9 cellular contexts compared by ENCODE assay signal in the genomic region with DNA sequence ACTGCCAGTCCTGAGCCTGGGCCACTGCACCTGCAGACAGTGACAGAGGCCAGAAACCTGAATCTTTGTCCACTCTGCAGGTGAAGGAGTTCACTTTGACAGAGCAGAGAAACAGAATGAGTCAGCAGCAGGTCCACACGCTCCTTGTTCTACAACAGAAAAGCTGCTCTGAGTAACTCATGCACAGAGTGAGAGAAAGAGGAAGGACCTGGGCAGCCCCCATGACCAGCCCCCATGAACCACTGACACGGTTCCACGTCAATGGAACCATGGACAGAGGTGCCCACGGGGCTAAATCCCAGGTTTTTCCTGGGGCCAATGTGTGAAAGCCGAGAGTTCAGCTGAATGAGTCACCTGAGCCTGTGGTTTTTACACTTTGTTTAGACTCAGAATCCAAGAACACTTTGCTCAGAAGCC. TPM values are rescaled to one million over a fixed set of nuclear protein-coding genes. Genes with fewer than 3 reads are reported as not detected.
DNase-seq lines count a peak whose midpoint lies in the region; ATAC-seq and TF ChIP-seq lines count a peak whose summit lies in the region.
"Had no signal": no experiment of that assay in that cellular context is flagged by ENCODE, and none has a peak within 500 bp of the region (broad histone marks: within the 10 kb centered on the region; RNA-seq: fewer than 3 reads in every experiment).

No MANE protein-coding gene starts in this region.

- no peak overlapping the region for H3K4me3 Mint-ChIP-seq in neural progenitor cell

- H3K79me2 ChIP-seq in neural progenitor cell (ENCODE audit: low read depth), result no peaks in the 10 kb centered on the region

- no peak overlapping the region for H3K9ac ChIP-seq in neural progenitor cell

- no peaks in the 10 kb centered on the region for H3K27me3 ChIP-seq in neural progenitor cell

- ATAC-seq in GM19452 (IDR thresholded peaks at IDR 0.05; ENCODE audit: unreplicated experiment), result peak; percentile 83
- ATAC-seq in HG03159 (IDR thresholded peaks at IDR 0.05; ENCODE audit: unreplicated experiment), result peak; percentile 95

- no peak overlapping the region for H3K27ac ChIP-seq in neural progenitor cell
- H3K27ac ChIP-seq: lower lobe of right lung had no signal

- H4K20me1 ChIP-seq in neural progenitor cell (ENCODE audit: low read depth), result no peaks in the 10 kb centered on the region

- H3K27ac Mint-ChIP-seq in neural progenitor cell, result no peak overlapping the region

- TF ChIP-seq CTCF in astrocyte of the spinal cord (IDR thresholded peaks at IDR 0.05; ENCODE audit: low read depth, low read length) (no peak), neural progenitor cell (IDR thresholded peaks at IDR 0.05) (no peak)

- H3K9me3 ChIP-seq in neural progenitor cell (ENCODE audit: low read depth), result no peaks in the 10 kb centered on the region
- H3K9me3 ChIP-seq: lower lobe of right lung had no signal

- H2AFZ ChIP-seq in neural progenitor cell (replicated peaks), result no peak overlapping the region

- peaks cover 2% of the 10 kb centered on the region for H3K9me3 Mint-ChIP-seq in neural progenitor cell

- no peak overlapping the region for H3K4me2 ChIP-seq in neural progenitor cell

- H3K27me3 Mint-ChIP-seq in neural progenitor cell (ENCODE audit: insufficient read depth, low read depth), result peaks cover 3% of the 10 kb centered on the region

- H3K36me3 Mint-ChIP-seq in neural progenitor cell, result no peaks in the 10 kb centered on the region

- H3K36me3 ChIP-seq in neural progenitor cell, result no peaks in the 10 kb centered on the region
- H3K36me3 ChIP-seq: lower lobe of right lung had no signal

- no peaks in the 10 kb centered on the region for H3K4me1 ChIP-seq in neural progenitor cell
- H3K4me1 ChIP-seq: lower lobe of right lung had no signal

- DNase-seq in DMS53 (lab: John Stamatoyannopoulos, UW), result peak; percentile 80
- DNase-seq in astrocyte of the spinal cord (ENCODE audit: low read depth, low spot score), result peak; percentile 57
- DNase-seq in dermis blood vessel endothelial cell, result no peak
- DNase-seq in AG20443 (ENCODE audit: low spot score), result no peak
- no peak for DNase-seq in neural progenitor cell (ENCODE audit: low spot score)
- no peak for DNase-seq in cortex of kidney (lab: John Stamatoyannopoulos, UW)
- DNase-seq: lower lobe of right lung had no signal

- no peak overlapping the region for H3K4me3 ChIP-seq in astrocyte of the spinal cord (ENCODE audit: low read depth, low read length)
- H3K4me3 ChIP-seq in neural progenitor cell, result no peak overlapping the region
- H3K4me3 ChIP-seq: lower lobe of right lung had no signal

- in situ Hi-C loops in astrocyte of the spinal cord (cut with HindIII; ENCODE audit: low sequenced_read_pairs), result no loop called here

- H3K4me1 Mint-ChIP-seq in neural progenitor cell, result no peaks in the 10 kb centered on the region

- H3F3A ChIP-seq in neural progenitor cell (ENCODE audit: low read depth), result no peaks in the 10 kb centered on the region

RNA-seq across cellular contexts. Expression of a gene that starts 40.8 kb away (rescaled TPM):
- 112 and 148 TPM in 2 replicates for total RNA-seq in dermis blood vessel endothelial cell
- 55.2 and 97.6 TPM in 2 replicates for total RNA-seq in neural progenitor cell (ENCODE audit: low replicate concordance)

Comparison
In these comparisons a context has a peak if more than half of its experiments do, and no peak if none do; other contexts are left out.
1. DNase-seq: peak in DMS53 (single experiment) and astrocyte of the spinal cord (single experiment); none in dermis blood vessel endothelial cell (single experiment), AG20443 (single experiment), neural progenitor cell (single experiment) and cortex of kidney (single experiment).